27 cellular contexts compared by ENCODE assay signal in the genomic region with DNA sequence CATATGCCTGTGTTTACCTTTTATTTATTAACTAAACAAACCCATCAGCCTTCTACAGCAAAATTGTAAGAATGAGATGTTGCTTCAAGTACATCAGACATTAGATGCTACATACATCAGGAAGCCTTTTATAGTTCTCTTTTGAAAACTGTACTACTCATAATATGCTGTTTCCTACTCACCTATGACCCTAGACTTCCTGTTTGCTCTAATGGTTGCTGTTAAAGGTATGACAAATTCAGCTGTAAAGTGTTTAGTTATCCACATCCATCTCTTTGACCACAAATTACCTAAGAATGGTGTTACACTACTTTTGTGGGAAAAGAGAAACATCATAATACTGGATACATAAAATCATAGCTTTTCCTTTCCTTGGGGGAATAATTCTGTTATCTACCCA.
DNase-seq lines count a peak whose midpoint lies in the region; ATAC-seq and TF ChIP-seq lines count a peak whose summit lies in the region.
"Had no signal": no experiment of that assay in that cellular context is flagged by ENCODE, and none has a peak within 500 bp of the region (broad histone marks: within the 10 kb centered on the region; RNA-seq: fewer than 3 reads in every experiment).

No MANE protein-coding gene starts in this region.

- no peaks in the 10 kb centered on the region for H3K4me1 Mint-ChIP-seq in activated naive CD4-positive, alpha-beta T cell treated with anti-CD3 and anti-CD28 coated beads, Interleukin-2, amount 10 ng/mL, durations not matched to agents 7 days and 5 days
- H3K4me1 Mint-ChIP-seq: activated CD4-positive, alpha-beta T cell treated with anti-CD3 and anti-CD28 coated beads, Interleukin-2, amount 10 ng/mL, durations not matched to agents 24 days and 14 days had no signal

- H2AFZ ChIP-seq in PC-3 (ENCODE audit: low read length), result no peak overlapping the region

- H3K4me3 Mint-ChIP-seq in activated naive CD4-positive, alpha-beta T cell treated with anti-CD3 and anti-CD28 coated beads, Interleukin-2, amount 10 ng/mL, durations not matched to agents 7 days and 5 days, result no peak overlapping the region
- H3K4me3 Mint-ChIP-seq: activated CD4-positive, alpha-beta T cell treated with anti-CD3 and anti-CD28 coated beads, Interleukin-2, amount 10 ng/mL, durations not matched to agents 24 days and 14 days; activated naive CD4-positive, alpha-beta T cell treated with anti-CD3 and anti-CD28 coated beads for 36 hours; memory B cell had no signal

- no peaks in the 10 kb centered on the region for H3K9me3 Mint-ChIP-seq in activated naive CD4-positive, alpha-beta T cell treated with anti-CD3 and anti-CD28 coated beads, Interleukin-2, amount 10 ng/mL, durations not matched to agents 7 days and 5 days
- H3K9me3 Mint-ChIP-seq: activated CD4-positive, alpha-beta T cell treated with anti-CD3 and anti-CD28 coated beads, Interleukin-2, amount 10 ng/mL, durations not matched to agents 24 days and 14 days; activated naive CD4-positive, alpha-beta T cell treated with anti-CD3 and anti-CD28 coated beads for 36 hours; memory B cell had no signal

- H3K36me3 Mint-ChIP-seq in activated naive CD4-positive, alpha-beta T cell treated with anti-CD3 and anti-CD28 coated beads, Interleukin-2, amount 10 ng/mL, durations not matched to agents 7 days and 5 days, result no peaks in the 10 kb centered on the region

- POLR2A ChIA-PET in PC-3 (lab: Charles Lee; ENCODE audit: unreplicated experiment), result no interaction called here

- H3K9me2 ChIP-seq in PC-3 (replicated peaks; ENCODE audit: low read length), result no peaks in the 10 kb centered on the region

- DNase-seq in GM12865 (ENCODE audit: low read depth), result peak; percentile 1
- DNase-seq in PC-3, result peak; percentile 36
- peak; percentile 54 for DNase-seq in epithelial cell of esophagus (ENCODE audit: low read depth)
- DNase-seq in activated naive CD4-positive, alpha-beta T cell treated with anti-CD3 and anti-CD28 coated beads, Interleukin-2, amount 10 ng/mL, durations not matched to agents 7 days and 5 days, result no peak
- DNase-seq: activated CD4-positive, alpha-beta T cell treated with anti-CD3 and anti-CD28 coated beads, Interleukin-2, amount 10 ng/mL, durations not matched to agents 24 days and 14 days; activated naive CD4-positive, alpha-beta T cell treated with anti-CD3 and anti-CD28 coated beads for 36 hours; aorta; Calu3; central memory CD4-positive, alpha-beta T cell; DND-41; foreskin fibroblast; heart right ventricle; Karpas-422; NCI-H1694; NCI-H2171 treated with DMSO at 0.1 percent for 48 hours; NCI-H526 treated with DMSO at 0.1 percent for 48 hours; substantia nigra had no signal

- H3K4me3 ChIP-seq in GM12865 (ENCODE audit: low read depth, low read length) (no peak overlapping the region), PC-3 (ENCODE audit: low read length) (no peak overlapping the region), epithelial cell of esophagus (ENCODE audit: low read length) (no peak overlapping the region), stomach smooth muscle (ENCODE audit: low read length in 2 of 2) (no peak overlapping the region)
- H3K4me3 ChIP-seq: heart right ventricle, prostate gland, SK-N-MC, skin epidermis had no signal

- H3K9ac ChIP-seq in PC-3 (ENCODE audit: low read length) (no peak overlapping the region), stomach smooth muscle (ENCODE audit: low read length in 2 of 2) (no peak overlapping the region)

- no peaks in the 10 kb centered on the region for H3K79me2 ChIP-seq in PC-3 (ENCODE audit: low read length)

- H3K9me3 ChIP-seq in PC-3 (ENCODE audit: low read length), result no peaks in the 10 kb centered on the region
- no peaks in the 10 kb centered on the region for H3K9me3 ChIP-seq in stomach smooth muscle (ENCODE audit: control insufficient read depth in 2 of 2, low read length in 2 of 2)
- H3K9me3 ChIP-seq: heart right ventricle, prostate gland had no signal

- H3K27me3 ChIP-seq in PC-3 (ENCODE audit: low read length), result no peaks in the 10 kb centered on the region
- no peaks in the 10 kb centered on the region for H3K27me3 ChIP-seq in stomach smooth muscle (ENCODE audit: control insufficient read depth in 1 of 2, insufficient read depth in 2 of 2, low read length in 2 of 2)
- H3K27me3 ChIP-seq: heart right ventricle had no signal

- intact Hi-C loops in PC-3 (cut with micrococcal nuclease), result no loop called here

- H4K20me1 ChIP-seq in PC-3 (ENCODE audit: low read length), result no peaks in the 10 kb centered on the region

- H3F3A ChIP-seq in PC-3 (ENCODE audit: low read length, unreplicated experiment), result no peaks in the 10 kb centered on the region

- no peak overlapping the region for H3K27ac ChIP-seq in PC-3 (ENCODE audit: low read length)
- H3K27ac ChIP-seq in stomach smooth muscle (ENCODE audit: low read length), result peak overlapping the region; percentile 1
- H3K27ac ChIP-seq: C4-2B, epithelial cell of prostate, heart right ventricle, prostate gland, RWPE1, SK-N-MC, skin epidermis had no signal

- no peak for TF ChIP-seq CTCF in GM12865 (IDR thresholded peaks at IDR 0.05; ENCODE audit: insufficient read depth, low read depth, low read length, missing control alignments)
- no peak for TF ChIP-seq CTCF in PC-3 (conservative IDR thresholded peaks at IDR 0.05; ENCODE audit: low read depth, low read length)
- no peak for TF ChIP-seq CTCF in epithelial cell of esophagus (IDR thresholded peaks at IDR 0.05; ENCODE audit: insufficient read depth, low read depth, low read length, missing control alignments)

- no peak overlapping the region for H3K4me2 ChIP-seq in PC-3 (ENCODE audit: low read length)

- no TSS peak for BruUV-seq in PC-3 (replicated peaks; lab: Mats Ljungman, UMichigan)

- CTCF ChIA-PET in PC-3 (lab: Charles Lee), result no interaction called here
- CTCF ChIA-PET in activated naive CD4-positive, alpha-beta T cell treated with anti-CD3 and anti-CD28 coated beads, Interleukin-2, amount 10 ng/mL, durations not matched to agents 7 days and 5 days (lab: Charles Lee), result no interaction called here

- H3K36me3 ChIP-seq in PC-3 (ENCODE audit: low read depth, low read length), result no peaks in the 10 kb centered on the region
- H3K36me3 ChIP-seq in stomach smooth muscle (ENCODE audit: control insufficient read depth in 2 of 2, insufficient read depth in 2 of 2, low read length in 2 of 2), result no peaks in the 10 kb centered on the region
- H3K36me3 ChIP-seq: heart right ventricle, prostate gland had no signal

- ATAC-seq in PC-3 (peak; percentile 84), HG03432 (IDR thresholded peaks at IDR 0.05; ENCODE audit: unreplicated experiment) (no peak), HG03378 (IDR thresholded peaks at IDR 0.05; ENCODE audit: unreplicated experiment) (no peak)
- ATAC-seq: heart right ventricle had no signal

- H3K27ac Mint-ChIP-seq in activated naive CD4-positive, alpha-beta T cell treated with anti-CD3 and anti-CD28 coated beads, Interleukin-2, amount 10 ng/mL, durations not matched to agents 7 days and 5 days, result no peak overlapping the region
- H3K27ac Mint-ChIP-seq: activated CD4-positive, alpha-beta T cell treated with anti-CD3 and anti-CD28 coated beads, Interleukin-2, amount 10 ng/mL, durations not matched to agents 24 days and 14 days; activated naive CD4-positive, alpha-beta T cell treated with anti-CD3 and anti-CD28 coated beads for 36 hours; memory B cell had no signal

- peaks cover 8% of the 10 kb centered on the region; the same call in 1 of the 2 replicates for H3K4me1 ChIP-seq in PC-3 (ENCODE audit: insufficient read depth, low read length)
- H3K4me1 ChIP-seq in stomach smooth muscle (ENCODE audit: control insufficient read depth, insufficient read depth, low read length), result peaks cover 25% of the 10 kb centered on the region
- H3K4me1 ChIP-seq: prostate gland had no signal

- no peaks in the 10 kb centered on the region for H3K27me3 Mint-ChIP-seq in activated naive CD4-positive, alpha-beta T cell treated with anti-CD3 and anti-CD28 coated beads, Interleukin-2, amount 10 ng/mL, durations not matched to agents 7 days and 5 days
- H3K27me3 Mint-ChIP-seq: memory B cell had no signal
